In the genomic region with DNA sequence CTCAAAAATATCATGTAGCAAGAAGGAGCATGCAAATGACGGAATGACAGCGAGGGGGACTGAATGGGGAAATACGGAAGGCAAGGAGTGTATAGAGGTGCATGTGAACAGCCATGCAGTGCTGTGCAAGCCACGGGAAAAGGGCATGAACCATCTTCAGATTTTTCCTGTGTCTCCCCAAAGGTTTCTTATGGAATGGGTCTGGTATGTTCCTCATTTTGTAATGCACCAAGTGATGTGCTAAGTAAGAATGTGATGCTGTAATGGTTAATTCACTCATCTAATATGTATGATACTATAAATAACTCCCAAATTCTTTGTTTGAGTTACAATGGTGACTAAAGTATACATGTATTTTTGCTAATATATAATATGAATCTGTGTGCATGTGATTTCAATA, we compare ENCODE assay signal across 19 cellular contexts.
DNase-seq lines count a peak whose midpoint lies in the region; ATAC-seq lines count a peak whose summit lies in the region.
"Had no signal": no experiment of that assay in that cellular context is flagged by ENCODE, and none has a peak within 500 bp of the region (broad histone marks: within the 10 kb centered on the region; RNA-seq: fewer than 3 reads in every experiment).

No MANE protein-coding gene starts in this region.

- intact Hi-C loops in left cardiac atrium (cut with DNase I): loop anchor here in 1 of 2 donors (5.0 kb wide), 1 partner anchor 102 kb away; a partner anchor contains a TSS

- peaks cover 51% of the 10 kb centered on the region for H3K4me1 ChIP-seq in skeletal muscle satellite cell (ENCODE audit: control insufficient read depth, insufficient read depth, low read length)
- H3K4me1 ChIP-seq: BE2C had no signal

- DNase-seq in HCEC 1CT: peak; percentile 94
- DNase-seq in amniotic epithelial cell (ENCODE audit: low read depth): peak; percentile 51
- DNase-seq in fibroblast of peridontal ligament (ENCODE audit: extremely low read depth): peak; percentile 75
- DNase-seq in left cardiac atrium: no peak
- DNase-seq in HUDEP-2 (lab: John Stamatoyannopoulos, UW; ENCODE audit: unreplicated experiment in 76 of 76): no peak
- DNase-seq in activated T-cell treated with anti-CD3 and anti-CD28 coated beads, Interleukin-2, amount 50 U/mL, for 48 hours: no peak
- DNase-seq: activated CD4-positive, alpha-beta T cell treated with anti-CD3 and anti-CD28 coated beads, Interleukin-2, amount 50 U/mL, for 4 hours; activated effector memory CD4-positive, alpha-beta T cell treated with anti-CD3 and anti-CD28 coated beads, Interleukin-2, amount 50 U/mL, for 16 hours; activated naive CD8-positive, alpha-beta T cell treated with anti-CD3 and anti-CD28 coated beads, Interleukin-2, amount 50 U/mL, for 24 hours; BE2C; COR-L47; dorsolateral prefrontal cortex; left lung; mucosa of descending colon; NCI-H1694; NCI-H345; SIG-M5 had no signal

- no peaks in the 10 kb centered on the region for H3K36me3 ChIP-seq in skeletal muscle satellite cell (ENCODE audit: insufficient read depth, low read length)
- H3K36me3 ChIP-seq: BE2C, left lung had no signal

- H3K4me2 ChIP-seq in skeletal muscle satellite cell (ENCODE audit: low read length): no peak overlapping the region

- H3K9me3 ChIP-seq in skeletal muscle satellite cell (replicated peaks; ENCODE audit: low read length): no peaks in the 10 kb centered on the region
- H3K9me3 ChIP-seq: BE2C, left lung, mucosa of descending colon had no signal

- ATAC-seq in left cardiac atrium (no peak), HG02642 (IDR thresholded peaks at IDR 0.05; ENCODE audit: poor library complexity, unreplicated experiment) (no peak)
- ATAC-seq: activated naive CD8-positive, alpha-beta T cell treated with anti-CD3 and anti-CD28 coated beads, Interleukin-2, amount 50 U/mL, for 24 hours; left lung; mucosa of descending colon had no signal

- no peaks in the 10 kb centered on the region for H3K27me3 ChIP-seq in skeletal muscle satellite cell (ENCODE audit: control insufficient read depth, insufficient read depth, low read length)
- H3K27me3 ChIP-seq: BE2C, dorsolateral prefrontal cortex, left lung had no signal

- H3K9ac ChIP-seq in skeletal muscle satellite cell (ENCODE audit: low read depth, low read length): peak overlapping the region; percentile 13

- no peak overlapping the region for H3K4me3 ChIP-seq in skeletal muscle satellite cell (ENCODE audit: low read length)
- H3K4me3 ChIP-seq: dorsolateral prefrontal cortex, left lung, mucosa of descending colon had no signal

Comparison
In these comparisons a context has a peak if more than half of its experiments do, and no peak if none do; other contexts are left out.
1. DNase-seq: peak in HCEC 1CT (single experiment), amniotic epithelial cell (single experiment) and fibroblast of peridontal ligament (single experiment); none in left cardiac atrium (single experiment), HUDEP-2 (0 of 76) and activated T-cell treated with anti-CD3 and anti-CD28 coated beads, Interleukin-2, amount 50 U/mL, for 48 hours (0 of 2).